In genomic region chr2:210170442-210171303, GRCh38 we compare ENCODE assay signal across 8 cellular contexts. TPM values are rescaled to one million over a fixed set of nuclear protein-coding genes. Genes with fewer than 3 reads are reported as not detected.
DNase-seq lines count a peak whose midpoint lies in the region; ATAC-seq and TF ChIP-seq lines count a peak whose summit lies in the region.

No MANE protein-coding gene starts in this region.

- H3K4me3 ChIP-seq in IMR-90 (ENCODE audit: insufficient read depth, low read depth, low read length) (peak overlapping the region; percentile 78), OCI-LY7 (ENCODE audit: low read depth, low read length, poor library complexity, severe bottlenecking) (peak overlapping the region; percentile 98), epithelial cell of esophagus (ENCODE audit: low read length) (peak overlapping the region; percentile 77), mononuclear cell (ENCODE audit: low read length) (peak overlapping the region; percentile 90)

- H3K27me3 ChIP-seq in IMR-90 (ENCODE audit: control insufficient read depth, insufficient read depth, low read length) (no peaks in the 10 kb centered on the region), mononuclear cell (ENCODE audit: insufficient read depth, low read length) (no peaks in the 10 kb centered on the region)

- H4K20me1 ChIP-seq in IMR-90 (ENCODE audit: insufficient read depth, low read length) (no peaks in the 10 kb centered on the region), OCI-LY7 (ENCODE audit: insufficient read depth, low read length) (no peaks in the 10 kb centered on the region)

- peak overlapping the region; percentile 96 for H3K23ac ChIP-seq in IMR-90 (ENCODE audit: low read depth, low read length)

- H3K79me2 ChIP-seq in OCI-LY7 (ENCODE audit: insufficient read depth, low read depth, low read length), result peaks cover 55% of the 10 kb centered on the region

- H2BK20ac ChIP-seq in IMR-90 (ENCODE audit: low read depth, low read length), result no peak overlapping the region

- TF ChIP-seq RAD21 in IMR-90 (IDR thresholded peaks at IDR 0.05; ENCODE audit: low read length), result no peak

- H2AK9ac ChIP-seq in IMR-90 (replicated peaks; ENCODE audit: low read depth, low read length, poor library complexity), result peak overlapping the region; percentile 86

- H3K4me1 ChIP-seq in IMR-90 (ENCODE audit: control insufficient read depth, insufficient read depth, low read length), result no peaks in the 10 kb centered on the region
- H3K4me1 ChIP-seq in OCI-LY7 (ENCODE audit: insufficient read depth, low read length, poor library complexity, severe bottlenecking), result peaks cover 34% of the 10 kb centered on the region
- H3K4me1 ChIP-seq in mononuclear cell (ENCODE audit: insufficient read depth, low read length), result peaks cover 13% of the 10 kb centered on the region

- peak overlapping the region; percentile 97 for H3K56ac ChIP-seq in IMR-90 (ENCODE audit: extremely low read depth, insufficient read depth, low read length)

- peaks cover 0 to 1% of the 10 kb centered on the region in 2 experiments; a peak in 2 of 4 replicates for H3K79me1 ChIP-seq in IMR-90 (ENCODE audit: low read depth in 1 of 2, low read length in 2 of 2)

- POLR2A ChIA-PET in IMR-90 (lab: Charles Lee; ENCODE audit: unreplicated experiment), result interaction anchor here (0.6 to 0.7 kb wide), 3 partner anchors 38 to 636 kb away, joined by 4 to 6 read pairs (median 4); no protein-coding TSS in a partner anchor
- POLR2A ChIA-PET in OCI-LY7 (lab: Charles Lee), result interaction anchor here (0.6 to 2.6 kb wide), 5 partner anchors 11 to 1910 kb away, joined by 3 to 14 read pairs (median 3); partner anchors contain the start of gene PIKFYVE

- DNase-seq in DMS114 treated with DMSO at 0.1 percent for 48 hours (lab: John Stamatoyannopoulos, UW; ENCODE audit: unreplicated experiment), result peak; percentile 79
- peak; percentile 94 for DNase-seq in IMR-90
- DNase-seq in OCI-LY7 (ENCODE audit: low spot score), result peak; percentile 97
- DNase-seq in activated T-cell treated with anti-CD3 and anti-CD28 coated beads for 48 hours (ENCODE audit: low read depth), result peak; percentile 96
- peak; percentile 97 for DNase-seq in epithelial cell of esophagus (ENCODE audit: low read depth)
- peak; percentile 93 to 97 for DNase-seq in stimulated activated CD8-positive, alpha-beta memory T cell treated with anti-CD3 and anti-CD28 coated beads, Interleukin-2, amount 100 ng/mL, for 48 hours (ENCODE audit: low read depth in 2 of 2)

- ATAC-seq in GM21529 (IDR thresholded peaks at IDR 0.05; ENCODE audit: unreplicated experiment) (peak; percentile 66), IMR-90 (ENCODE audit: low read depth) (peak; percentile 70)

- 0% methylated on average over 7 of the region's 64 CpGs; no CpG with 5 or more reads in 1 of the 2 experiments for WGBS in IMR-90 (ENCODE audit: extremely low coverage in 2 of 2, insufficient read length in 1 of 2), 2 experiments

- peak overlapping the region; percentile 91 for H3K14ac ChIP-seq in IMR-90 (replicated peaks; ENCODE audit: low read depth, low read length)

- peak; percentile 66; the same call in 1 of the 2 replicates for TF ChIP-seq POLR2A in IMR-90 (IDR thresholded peaks at IDR 0.05; ENCODE audit: low read depth, low read length)

- H3K9ac ChIP-seq in IMR-90 (ENCODE audit: low read depth, low read length), result peak overlapping the region; percentile 93

- H2BK120ac ChIP-seq in IMR-90 (ENCODE audit: low read depth, low read length), result peak overlapping the region; percentile 68

- no peaks in the 10 kb centered on the region for H3K9me3 ChIP-seq in IMR-90 (ENCODE audit: control insufficient read depth, insufficient read depth, low read length)
- H3K9me3 ChIP-seq in OCI-LY7 (ENCODE audit: low read length), result no peaks in the 10 kb centered on the region
- H3K9me3 ChIP-seq in mononuclear cell (ENCODE audit: low read depth, low read length), result no peaks in the 10 kb centered on the region

- in situ Hi-C loops in IMR-90 (cut with MboI; ENCODE audit: low sequenced_read_pairs), result loop anchor here (10.0 kb wide), 1 partner anchor 176 kb away; no protein-coding TSS in a partner anchor

- peak overlapping the region; percentile 98 for H2AFZ ChIP-seq in IMR-90 (replicated peaks; ENCODE audit: low read length, poor library complexity)
- H2AFZ ChIP-seq in OCI-LY7 (ENCODE audit: low read length), result peak overlapping the region; percentile 28

- H2BK15ac ChIP-seq in IMR-90 (ENCODE audit: low read depth, low read length), result peak overlapping the region; percentile 75; the same call in 2 of the 3 replicates

- peak overlapping the region; percentile 35 for H4K5ac ChIP-seq in IMR-90 (ENCODE audit: low read depth, low read length)

- BruUV-seq in IMR-90 (replicated peaks; lab: Mats Ljungman, UMichigan) (no TSS peak), OCI-LY7 (replicated peaks; lab: Mats Ljungman, UMichigan) (no TSS peak)

- peak overlapping the region; percentile 30; the same call in 1 of the 2 replicates for H2AK5ac ChIP-seq in IMR-90 (ENCODE audit: low read depth, low read length)

- H3K27ac ChIP-seq in IMR-90 (ENCODE audit: insufficient read depth, low read length), result peak overlapping the region; percentile 97
- H3K27ac ChIP-seq in OCI-LY7 (ENCODE audit: low read depth, low read length, poor library complexity, severe bottlenecking), result peak overlapping the region; percentile 87

- peak overlapping the region; percentile 62 for H3K18ac ChIP-seq in IMR-90 (ENCODE audit: low read depth, low read length)

- peak overlapping the region; percentile 95 for H2BK5ac ChIP-seq in IMR-90 (ENCODE audit: low read depth, low read length, poor library complexity, severe bottlenecking)

- intact Hi-C loops in IMR-90 (cut with micrococcal nuclease) (loop anchor here (1.0 to 5.0 kb wide), 3 partner anchors 78 to 168 kb away; partner anchors contain the start of gene RPE), OCI-LY7 (cut with micrococcal nuclease; ENCODE audit: unreplicated experiment) (loop anchor here (1.0 to 5.0 kb wide), 3 partner anchors 168 to 1903 kb away; partner anchors contain the start of genes LANCL1, PIKFYVE and RPE)

- dilution Hi-C loops in IMR-90 (cut with HindIII; ENCODE audit: low sequenced_read_pairs, unreplicated experiment), result no loop called here

- peak overlapping the region; percentile 47 to 82 for H4K8ac ChIP-seq in IMR-90 (ENCODE audit: low read depth in 2 of 2, low read length in 2 of 2)

- no peaks in the 10 kb centered on the region for H3K36me3 ChIP-seq in IMR-90 (ENCODE audit: control insufficient read depth, insufficient read depth, low read length)
- H3K36me3 ChIP-seq in OCI-LY7 (ENCODE audit: insufficient read depth, low read length), result peaks cover 3% of the 10 kb centered on the region; the same call in 1 of the 2 replicates

- no peaks in the 10 kb centered on the region for H3K9me1 ChIP-seq in IMR-90 (ENCODE audit: insufficient read depth, low read length)

- H3K9me2 ChIP-seq in OCI-LY7 (ENCODE audit: insufficient read depth, low read length), result no peaks in the 10 kb centered on the region

- TF ChIP-seq CTCF in IMR-90 (conservative IDR thresholded peaks at IDR 0.05; ENCODE audit: low read depth, low read length) (no peak), OCI-LY7 (conservative IDR thresholded peaks at IDR 0.05; ENCODE audit: low read length) (no peak), epithelial cell of esophagus (IDR thresholded peaks at IDR 0.05; ENCODE audit: insufficient read depth, low read depth, low read length, missing control alignments) (no peak)

- CTCF ChIA-PET in IMR-90 (lab: Yijun Ruan, JAX) (no interaction called here), OCI-LY7 (lab: Charles Lee; ENCODE audit: unreplicated experiment) (no interaction called here)

- H3K4me2 ChIP-seq in IMR-90 (ENCODE audit: low read depth, low read length) (peak overlapping the region; percentile 55), OCI-LY7 (ENCODE audit: low read length) (peak overlapping the region; percentile 97)

- peak overlapping the region; percentile 76 for H4K91ac ChIP-seq in IMR-90 (ENCODE audit: insufficient read depth, low read depth, low read length)

- H3K4ac ChIP-seq in IMR-90 (ENCODE audit: low read depth, low read length), result peak overlapping the region; percentile 93

TF ChIP-seq in IMR-90, 13 proteins besides CTCF, POLR2A, EP300 and RAD21 (continues in another document):
- TF ChIP-seq MAZ (IDR thresholded peaks at IDR 0.05; ENCODE audit: borderline replicate concordance, low read depth, low read length) (peak; percentile 59; the same call in 1 of the 2 replicates), SMC3 (IDR thresholded peaks at IDR 0.05; ENCODE audit: low read depth, low read length) (no peak), USF2 (IDR thresholded peaks at IDR 0.05; ENCODE audit: low read depth, low read length) (peak; percentile 98), BHLHE40 (IDR thresholded peaks at IDR 0.05; ENCODE audit: low read depth, low read length) (peak; percentile 21; the same call in 1 of the 2 replicates), CHD1 (IDR thresholded peaks at IDR 0.05; ENCODE audit: low read depth, low read length) (no peak), NFE2L2 (IDR thresholded peaks at IDR 0.05; ENCODE audit: low read depth, low read length) (no peak), FOS (IDR thresholded peaks at IDR 0.05; ENCODE audit: low read depth, low read length) (no peak), MXI1 (IDR thresholded peaks at IDR 0.05; ENCODE audit: borderline replicate concordance, low read depth, low read length) (0 out of 2 replicates have a peak, but pooled peaks have one; percentile 8), RFX5 (IDR thresholded peaks at IDR 0.05; ENCODE audit: low read depth, low read length) (no peak)

RNA-seq across cellular contexts. Expression of gene KANSL1L, which starts 0.5 kb away (rescaled TPM):
- total RNA-seq in IMR-90 (2012; rRNA removed) (7.2 and 8.1 TPM in 2 replicates), OCI-LY7 (2022) (22.0 and 29.6 TPM in 2 replicates), mononuclear cell (15.4 TPM)
- 2.0 and 3.1 TPM in 2 replicates for polyA plus RNA-seq in IMR-90 (2012; rRNA removed)
- polyA plus RNA-seq in IMR-90 (2012; cell fraction: cytosol; rRNA removed), result 0.36 and 0.45 TPM in 2 replicates
- 0.45 and 7.2 TPM in 2 replicates for polyA plus RNA-seq in IMR-90 (2012; cell fraction: nucleus; rRNA removed; ENCODE audit: low replicate concordance)
- 22.8 and 22.9 TPM in 2 replicates for total RNA-seq in OCI-LY7 (2014; rRNA removed; shearing (Covaris generic))

RNA-seq across cellular contexts. Expression of gene ACADL, which starts 54.6 kb away (rescaled TPM):
- not detected in 2 replicates for total RNA-seq in IMR-90 (2012; rRNA removed)
- polyA plus RNA-seq in IMR-90 (2012; rRNA removed), result not detected in 2 replicates
- polyA plus RNA-seq in IMR-90 (2012; cell fraction: cytosol; rRNA removed), result not detected in 2 replicates
- polyA plus RNA-seq in IMR-90 (2012; cell fraction: nucleus; rRNA removed; ENCODE audit: low replicate concordance), result not detected in 2 replicates
- not detected in 2 replicates for total RNA-seq in OCI-LY7 (2014; rRNA removed; shearing (Covaris generic))
- not detected in 2 replicates for total RNA-seq in OCI-LY7 (2022)
- not detected for total RNA-seq in mononuclear cell

Comparison
In these comparisons a context has a peak if more than half of its experiments do, and no peak if none do; other contexts are left out.
1. Peak in every context shown above with its lines: DNase-seq, ATAC-seq, H3K4me3 ChIP-seq and H3K27ac ChIP-seq.